In the genomic region with DNA sequence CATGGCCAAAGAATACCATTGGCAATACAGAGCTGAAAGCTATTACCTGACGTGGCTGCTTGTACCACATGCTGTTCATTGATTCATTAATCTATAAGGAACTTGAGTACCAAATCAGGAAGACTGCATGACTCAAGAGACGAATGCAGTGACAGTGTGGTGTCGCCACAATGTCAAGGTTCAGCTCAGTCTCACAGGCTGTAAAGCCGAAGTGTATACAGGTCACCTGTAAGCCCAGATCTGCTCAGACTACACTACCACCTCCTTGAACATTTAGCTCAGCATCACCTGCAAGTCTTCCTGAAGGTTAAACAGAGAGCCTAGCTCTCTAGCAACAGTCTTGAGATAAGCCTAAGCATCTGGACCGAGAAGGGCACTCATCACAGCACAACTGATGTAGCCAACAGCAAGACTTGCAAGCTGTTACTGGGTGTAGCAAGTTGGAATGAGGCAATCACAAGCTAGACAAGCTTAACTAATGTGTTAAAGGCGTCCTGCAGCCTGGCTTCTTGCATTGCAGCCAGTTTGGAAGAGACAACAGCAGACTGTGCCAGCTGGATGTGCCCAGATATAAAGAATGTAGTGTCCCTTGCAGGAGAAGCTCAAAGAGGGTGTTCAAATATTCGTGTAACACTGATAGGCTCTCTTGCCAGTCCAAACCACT, we compare ENCODE assay signal across 1 cellular context.
TF ChIP-seq lines count a peak whose summit lies in the region.

No MANE protein-coding gene starts in this region.

TF ChIP-seq in IMR-90, 13 proteins besides CTCF, POLR2A, EP300 and RAD21 (continued from another document):
- TF ChIP-seq, protein P1, sequence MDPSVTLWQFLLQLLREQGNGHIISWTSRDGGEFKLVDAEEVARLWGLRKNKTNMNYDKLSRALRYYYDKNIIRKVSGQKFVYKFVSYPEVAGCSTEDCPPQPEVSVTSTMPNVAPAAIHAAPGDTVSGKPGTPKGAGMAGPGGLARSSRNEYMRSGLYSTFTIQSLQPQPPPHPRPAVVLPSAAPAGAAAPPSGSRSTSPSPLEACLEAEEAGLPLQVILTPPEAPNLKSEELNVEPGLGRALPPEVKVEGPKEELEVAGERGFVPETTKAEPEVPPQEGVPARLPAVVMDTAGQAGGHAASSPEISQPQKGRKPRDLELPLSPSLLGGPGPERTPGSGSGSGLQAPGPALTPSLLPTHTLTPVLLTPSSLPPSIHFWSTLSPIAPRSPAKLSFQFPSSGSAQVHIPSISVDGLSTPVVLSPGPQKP (IDR thresholded peaks at IDR 0.05; ENCODE audit: borderline replicate concordance, low read depth, low read length): no peak
- no peak for TF ChIP-seq MAZ (IDR thresholded peaks at IDR 0.05; ENCODE audit: borderline replicate concordance, low read depth, low read length)
- TF ChIP-seq NFE2L2 (IDR thresholded peaks at IDR 0.05; ENCODE audit: low read depth, low read length): no peak
- TF ChIP-seq, protein P2, sequence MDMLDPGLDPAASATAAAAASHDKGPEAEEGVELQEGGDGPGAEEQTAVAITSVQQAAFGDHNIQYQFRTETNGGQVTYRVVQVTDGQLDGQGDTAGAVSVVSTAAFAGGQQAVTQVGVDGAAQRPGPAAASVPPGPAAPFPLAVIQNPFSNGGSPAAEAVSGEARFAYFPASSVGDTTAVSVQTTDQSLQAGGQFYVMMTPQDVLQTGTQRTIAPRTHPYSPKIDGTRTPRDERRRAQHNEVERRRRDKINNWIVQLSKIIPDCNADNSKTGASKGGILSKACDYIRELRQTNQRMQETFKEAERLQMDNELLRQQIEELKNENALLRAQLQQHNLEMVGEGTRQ (IDR thresholded peaks at IDR 0.05; ENCODE audit: low read depth, low read length): no peak
- no peak for TF ChIP-seq MAFK (IDR thresholded peaks at IDR 0.05; ENCODE audit: low read depth, low read length)
- no peak for TF ChIP-seq SMC3 (IDR thresholded peaks at IDR 0.05; ENCODE audit: low read depth, low read length)
